20 cellular contexts compared by ENCODE assay signal in genomic region chr2:133843091-133843490, GRCh38.
A peak's percentile ranks its signal among the peaks of the same experiment; 100 is the strongest.
DNase-seq lines count a peak whose midpoint lies in the region; ATAC-seq and TF ChIP-seq lines count a peak whose summit lies in the region.
"Had no signal": no experiment of that assay in that cellular context is flagged by ENCODE, and none has a peak within 500 bp of the region (broad histone marks: within the 10 kb centered on the region; RNA-seq: fewer than 3 reads in every experiment).

No MANE protein-coding gene starts in this region.

- DNase-seq in DMS 273 (lab: John Stamatoyannopoulos, UW; ENCODE audit: unreplicated experiment): peak; percentile 15
- no peak for DNase-seq in DMS 273 treated with DMSO at 0.1 percent for 48 hours (lab: John Stamatoyannopoulos, UW)
- peak; percentile 76 for DNase-seq in amniotic epithelial cell (ENCODE audit: low read depth)
- peak; percentile 56 for DNase-seq in fibroblast of peridontal ligament (ENCODE audit: extremely low read depth)
- peak; percentile 36 for DNase-seq in retinal pigment epithelial cell (ENCODE audit: low read depth)
- DNase-seq in NCI-H524 treated with DMSO at 0.1 percent for 48 hours (lab: John Stamatoyannopoulos, UW): no peak
- DNase-seq in DMS53 treated with DMSO at 0.1 percent for 48 hours (lab: John Stamatoyannopoulos, UW; ENCODE audit: unreplicated experiment): no peak
- DNase-seq: activated CD4-positive, alpha-beta T cell treated with anti-CD3 and anti-CD28 coated beads, Interleukin-2, amount 50 U/mL, for 1 hour; activated CD8-positive, alpha-beta memory T cell treated with anti-CD3 and anti-CD28 coated beads, Interleukin-2, amount 50 U/mL, for 4 hours; cerebellar nuclear complex; effector memory CD4-positive, alpha-beta T cell; kidney; NCI-H1105 treated with DMSO at 0.1 percent for 48 hours; NCI-H69; Right ventricle myocardium superior; WERI-Rb-1 had no signal

- ATAC-seq in GM19395 (IDR thresholded peaks at IDR 0.05; ENCODE audit: unreplicated experiment): no peak

- no peak for TF ChIP-seq CTCF in retinal pigment epithelial cell (conservative IDR thresholded peaks at IDR 0.05; ENCODE audit: low read depth, low read length)

- no peak overlapping the region for H3K4me3 ChIP-seq in retinal pigment epithelial cell (ENCODE audit: low read length)
- H3K4me3 ChIP-seq: BLaER1, lung, upper lobe of left lung had no signal

Comparison
In these comparisons a context has a peak if more than half of its experiments do, and no peak if none do; other contexts are left out.
1. DNase-seq: peak in DMS 273 (single experiment), amniotic epithelial cell (single experiment), fibroblast of peridontal ligament (single experiment) and retinal pigment epithelial cell (single experiment); none in DMS 273 treated with DMSO at 0.1 percent for 48 hours (single experiment), NCI-H524 treated with DMSO at 0.1 percent for 48 hours (single experiment) and DMS53 treated with DMSO at 0.1 percent for 48 hours (single experiment).